1 cellular context compared by ENCODE assay signal in genomic region chr9:127982912-127983311, GRCh38.
TF ChIP-seq lines count a peak whose summit lies in the region.

No MANE protein-coding gene starts in this region.

TF ChIP-seq in H1, 55 proteins besides CTCF, POLR2A, EP300 and RAD21:
- no peak for TF ChIP-seq NRF1 (IDR thresholded peaks at IDR 0.05; ENCODE audit: low read depth, low read length)
- TF ChIP-seq SAP30 (IDR thresholded peaks at IDR 0.05; ENCODE audit: insufficient read depth, insufficient replicate concordance, low read length), result no peak
- no peak for TF ChIP-seq TCF12 (IDR thresholded peaks at IDR 0.05; ENCODE audit: low read depth, low read length)
- TF ChIP-seq, protein P1, sequence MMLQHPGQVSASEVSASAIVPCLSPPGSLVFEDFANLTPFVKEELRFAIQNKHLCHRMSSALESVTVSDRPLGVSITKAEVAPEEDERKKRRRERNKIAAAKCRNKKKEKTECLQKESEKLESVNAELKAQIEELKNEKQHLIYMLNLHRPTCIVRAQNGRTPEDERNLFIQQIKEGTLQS (IDR thresholded peaks at IDR 0.05; ENCODE audit: insufficient read depth, low read depth, low read length), result no peak
